Comparison of ENCODE assay signal across 8 cellular contexts in the genomic region with DNA sequence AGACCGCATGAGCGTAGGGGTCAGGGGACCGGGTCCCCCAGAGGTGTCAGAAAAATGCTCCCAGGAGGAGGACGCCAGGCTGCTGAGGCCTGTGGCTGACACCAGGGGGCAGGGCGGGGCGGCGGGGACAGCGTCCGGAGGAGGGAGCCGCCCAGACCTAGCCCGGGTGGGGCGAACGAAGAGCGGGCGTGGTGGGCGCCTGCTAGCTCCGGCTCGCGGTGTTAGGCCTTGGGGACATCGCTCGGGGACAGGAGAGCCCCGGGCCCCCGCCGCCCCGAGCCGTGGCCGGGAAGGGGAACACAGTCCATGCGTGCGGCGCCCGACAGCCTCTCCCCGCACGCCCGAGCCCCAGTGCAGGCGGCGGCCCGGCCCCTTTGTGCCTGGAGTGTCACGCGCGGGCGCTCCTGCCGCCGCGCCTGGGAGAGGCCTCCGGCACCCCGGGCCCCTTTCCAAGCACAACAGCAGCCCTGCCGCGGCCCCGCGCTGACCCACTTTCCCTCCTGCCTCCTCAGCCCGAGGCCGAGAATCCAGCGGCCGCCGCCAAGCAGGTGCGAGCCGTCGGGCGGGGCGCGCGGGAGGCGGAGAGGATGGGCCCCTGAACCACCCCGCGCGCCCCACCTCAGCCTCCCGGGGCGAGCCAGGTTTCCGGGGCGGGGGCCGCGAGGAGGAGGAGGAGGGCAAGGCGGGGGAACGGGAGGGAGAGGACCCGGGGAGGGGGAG.
DNase-seq lines count a peak whose midpoint lies in the region; ATAC-seq, FAIRE-seq and TF ChIP-seq lines count a peak whose summit lies in the region.

No MANE protein-coding gene starts in this region.

- ATAC-seq in HG03439 (IDR thresholded peaks at IDR 0.05; ENCODE audit: unreplicated experiment) (peak; percentile 73), mucosa of descending colon (peak; percentile 86)

- no peaks in the 10 kb centered on the region for H3K9me1 ChIP-seq in endothelial cell of umbilical vein (replicated peaks; ENCODE audit: control insufficient read depth, extremely low read depth, insufficient read depth, low read length)

- POLR2A ChIA-PET in endothelial cell of umbilical vein (lab: Charles Lee), result no interaction called here

- H3K4me1 ChIP-seq in endothelial cell of umbilical vein (ENCODE audit: control insufficient read depth, extremely low read depth, insufficient read depth, low read length), result no peaks in the 10 kb centered on the region
- peaks cover 24% of the 10 kb centered on the region for H3K4me1 ChIP-seq in mucosa of descending colon (ENCODE audit: low read depth)

- H4K20me1 ChIP-seq in endothelial cell of umbilical vein (replicated peaks; ENCODE audit: control insufficient read depth, extremely low read depth, insufficient read depth, low read length), result no peaks in the 10 kb centered on the region

- peaks cover 7 to 8% of the 10 kb centered on the region in 2 experiments for H3K27me3 ChIP-seq in endothelial cell of umbilical vein (ENCODE audit: control insufficient read depth in 2 of 2, insufficient read depth in 2 of 2, low read length in 2 of 2)

- H3K9me3 ChIP-seq in endothelial cell of umbilical vein (replicated peaks; ENCODE audit: control insufficient read depth, insufficient read depth, low read length), result no peaks in the 10 kb centered on the region
- no peaks in the 10 kb centered on the region for H3K9me3 ChIP-seq in mucosa of descending colon

- DNase-seq in C1 segment of cervical spinal cord (lab: John Stamatoyannopoulos, UW) (peak in 13 of 14 donors; percentile 9 to 85 (median 70)), GM19239 (ENCODE audit: insufficient read length, low spot score) (peak; percentile 76), NOMO-1 (lab: John Stamatoyannopoulos, UW; ENCODE audit: unreplicated experiment in 2 of 2) (peak; percentile 80 to 83), endothelial cell of umbilical vein (ENCODE audit: low read depth, low spot score) (peak; percentile 34), mucosa of descending colon (peak; percentile 91 to 95 (median 94))
- DNase-seq in activated CD8-positive, alpha-beta memory T cell treated with anti-CD3 and anti-CD28 coated beads, Interleukin-2, amount 50 U/mL, for 4 hours, result peak; percentile 82
- DNase-seq in stimulated activated CD8-positive, alpha-beta memory T cell treated with anti-CD3 and anti-CD28 coated beads, Interleukin-4, amount 100 ng/mL, for 24 hours (ENCODE audit: low read depth), result peak; percentile 78

- no peak for TF ChIP-seq POLR2A in endothelial cell of umbilical vein (IDR thresholded peaks at IDR 0.05; ENCODE audit: low read depth, low read length)

- dilution Hi-C loops in endothelial cell of umbilical vein (cut with MboI; ENCODE audit: extremely low pct_ligation_motif_present, low sequenced_read_pairs), result loop anchor here (25.0 kb wide), 2 partner anchors 97 to 272 kb away; no protein-coding TSS in a partner anchor

- intact Hi-C loops in endothelial cell of umbilical vein (cut with micrococcal nuclease) (loop anchor here (1.0 to 2.0 kb wide), 4 partner anchors 15 to 273 kb away; partner anchors contain the start of gene KLF13), mucosa of descending colon (cut with DNase I, micrococcal nuclease) (loop anchor here in 1 of 2 donors (5.0 to 10.0 kb wide), 2 partner anchors 112 to 279 kb away; partner anchors contain the start of gene KLF13)

- H3K4me3 ChIP-seq in endothelial cell of umbilical vein (replicated peaks in 1 of 3; ENCODE audit: insufficient read depth in 1 of 3, low read depth in 1 of 3, low read length in 3 of 3) (peak overlapping the region; percentile 30 to 45 (median 33)), mucosa of descending colon (peak overlapping the region; percentile 14)

- H3K9ac ChIP-seq in endothelial cell of umbilical vein (replicated peaks; ENCODE audit: extremely low read depth, insufficient read depth, low read length), result no peak overlapping the region

- no TSS peak for BruUV-seq in endothelial cell of umbilical vein (replicated peaks; lab: Mats Ljungman, UMichigan)

- CTCF ChIA-PET in endothelial cell of umbilical vein (lab: Charles Lee), result interaction anchor here (0.9 to 5.3 kb wide), 12 partner anchors 8 to 288 kb away, joined by 3 to 91 read pairs (median 6); partner anchors contain the start of gene KLF13

- peak overlapping the region; percentile 47 for H3K4me2 ChIP-seq in endothelial cell of umbilical vein (ENCODE audit: insufficient read depth, low read length)

- no peaks in the 10 kb centered on the region for H3K79me2 ChIP-seq in endothelial cell of umbilical vein (ENCODE audit: control insufficient read depth, insufficient read depth, low read length)

- peak overlapping the region; percentile 86 for H2AFZ ChIP-seq in endothelial cell of umbilical vein (ENCODE audit: low read depth, low read length)

- no peaks in the 10 kb centered on the region for H3K36me3 ChIP-seq in endothelial cell of umbilical vein (ENCODE audit: control insufficient read depth in 2 of 2, extremely low read depth in 1 of 2, insufficient read depth in 2 of 2, low read length in 2 of 2)
- H3K36me3 ChIP-seq in mucosa of descending colon (ENCODE audit: low read depth), result no peaks in the 10 kb centered on the region

- peak; percentile 73 to 90 for TF ChIP-seq CTCF in endothelial cell of umbilical vein (IDR thresholded peaks at IDR 0.05; ENCODE audit: extremely low read depth in 1 of 2, insufficient read depth in 1 of 2, low read depth in 1 of 2, low read length in 2 of 2)
- TF ChIP-seq CTCF in mucosa of descending colon (IDR thresholded peaks at IDR 0.05), result peak; percentile 96

- no peak overlapping the region for H3K27ac ChIP-seq in endothelial cell of umbilical vein (ENCODE audit: insufficient read depth, low read depth, low read length)

- FAIRE-seq in GM19239 (lab: Jason Lieb, UNC), result peak; percentile 40
- FAIRE-seq in endothelial cell of umbilical vein (lab: Jason Lieb, UNC), result peak; percentile 59

TF ChIP-seq in endothelial cell of umbilical vein, 7 proteins besides CTCF, POLR2A, EP300 and RAD21:
- TF ChIP-seq FOS (IDR thresholded peaks at IDR 0.05; ENCODE audit: borderline replicate concordance, insufficient read depth, low read length), result no peak
- TF ChIP-seq, protein P1, sequence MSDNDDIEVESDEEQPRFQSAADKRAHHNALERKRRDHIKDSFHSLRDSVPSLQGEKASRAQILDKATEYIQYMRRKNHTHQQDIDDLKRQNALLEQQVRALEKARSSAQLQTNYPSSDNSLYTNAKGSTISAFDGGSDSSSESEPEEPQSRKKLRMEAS (IDR thresholded peaks at IDR 0.05; ENCODE audit: insufficient read depth, insufficient read length), result no peak
- no peak for TF ChIP-seq MYC (IDR thresholded peaks at IDR 0.05; ENCODE audit: low read depth, low read length)
- TF ChIP-seq GATA2 (IDR thresholded peaks at IDR 0.05; ENCODE audit: insufficient read depth, insufficient read length, low read depth, low read length), result no peak
- no peak for TF ChIP-seq JUN (IDR thresholded peaks at IDR 0.05; ENCODE audit: borderline replicate concordance, insufficient read depth, insufficient read length, low read depth)
- TF ChIP-seq EZH2 (IDR thresholded peaks at IDR 0.05; ENCODE audit: borderline replicate concordance, low read depth, low read length, severe bottlenecking), result no peak

Comparison
In these comparisons a context has a peak if more than half of its experiments do, and no peak if none do; other contexts are left out.
1. DNase-seq: peak in every context shown above with its lines; median percentile 94 in mucosa of descending colon; 82 in activated CD8-positive, alpha-beta memory T cell treated with anti-CD3 and anti-CD28 coated beads, Interleukin-2, amount 50 U/mL, for 4 hours; 82 in NOMO-1; 78 in stimulated activated CD8-positive, alpha-beta memory T cell treated with anti-CD3 and anti-CD28 coated beads, Interleukin-4, amount 100 ng/mL, for 24 hours; 76 in GM19239; 70 in C1 segment of cervical spinal cord; 34 in endothelial cell of umbilical vein.